In the genomic region with DNA sequence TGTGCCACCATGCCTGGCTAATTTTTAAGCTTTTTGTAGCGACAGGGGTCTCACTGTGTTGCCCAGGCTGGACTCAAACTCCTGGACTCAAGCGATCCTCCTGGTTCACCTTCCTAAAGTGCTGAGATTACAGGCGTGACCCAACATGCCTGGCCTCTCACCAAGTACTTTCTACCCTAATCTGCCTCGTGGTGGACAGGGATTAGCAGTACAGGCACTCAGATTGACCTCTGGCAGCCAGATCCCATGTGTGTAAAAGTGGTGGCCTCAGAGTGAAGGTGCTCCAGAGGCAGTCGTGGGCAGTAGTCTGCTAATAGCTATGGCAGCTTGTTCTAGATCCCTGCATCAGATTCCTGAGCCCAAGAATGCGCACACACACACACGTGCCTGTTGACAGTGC, we compare ENCODE assay signal across 1 cellular context.
TF ChIP-seq lines count a peak whose summit lies in the region.

No MANE protein-coding gene starts in this region.

TF ChIP-seq in HEK293, 187 proteins besides CTCF, POLR2A, EP300 and RAD21 (continued from another document):
- TF ChIP-seq, protein P1, sequence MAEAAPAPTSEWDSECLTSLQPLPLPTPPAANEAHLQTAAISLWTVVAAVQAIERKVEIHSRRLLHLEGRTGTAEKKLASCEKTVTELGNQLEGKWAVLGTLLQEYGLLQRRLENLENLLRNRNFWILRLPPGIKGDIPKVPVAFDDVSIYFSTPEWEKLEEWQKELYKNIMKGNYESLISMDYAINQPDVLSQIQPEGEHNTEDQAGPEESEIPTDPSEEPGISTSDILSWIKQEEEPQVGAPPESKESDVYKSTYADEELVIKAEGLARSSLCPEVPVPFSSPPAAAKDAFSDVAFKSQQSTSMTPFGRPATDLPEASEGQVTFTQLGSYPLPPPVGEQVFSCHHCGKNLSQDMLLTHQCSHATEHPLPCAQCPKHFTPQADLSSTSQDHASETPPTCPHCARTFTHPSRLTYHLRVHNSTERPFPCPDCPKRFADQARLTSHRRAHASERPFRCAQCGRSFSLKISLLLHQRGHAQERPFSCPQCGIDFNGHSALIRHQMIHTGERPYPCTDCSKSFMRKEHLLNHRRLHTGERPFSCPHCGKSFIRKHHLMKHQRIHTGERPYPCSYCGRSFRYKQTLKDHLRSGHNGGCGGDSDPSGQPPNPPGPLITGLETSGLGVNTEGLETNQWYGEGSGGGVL (tag by site-specific recombination; IDR thresholded peaks at IDR 0.05), result no peak
- TF ChIP-seq ZNF121 (tag by site-specific recombination; IDR thresholded peaks at IDR 0.05) (peak; percentile 57; the same call in 1 of the 2 replicates), ZNF311 (tag by site-specific recombination; IDR thresholded peaks at IDR 0.05; ENCODE audit: borderline replicate concordance) (no peak), SETDB1 (IDR thresholded peaks at IDR 0.05; ENCODE audit: insufficient read length, low read length) (no peak)
